Comparison of ENCODE assay signal across 19 cellular contexts in the genomic region with DNA sequence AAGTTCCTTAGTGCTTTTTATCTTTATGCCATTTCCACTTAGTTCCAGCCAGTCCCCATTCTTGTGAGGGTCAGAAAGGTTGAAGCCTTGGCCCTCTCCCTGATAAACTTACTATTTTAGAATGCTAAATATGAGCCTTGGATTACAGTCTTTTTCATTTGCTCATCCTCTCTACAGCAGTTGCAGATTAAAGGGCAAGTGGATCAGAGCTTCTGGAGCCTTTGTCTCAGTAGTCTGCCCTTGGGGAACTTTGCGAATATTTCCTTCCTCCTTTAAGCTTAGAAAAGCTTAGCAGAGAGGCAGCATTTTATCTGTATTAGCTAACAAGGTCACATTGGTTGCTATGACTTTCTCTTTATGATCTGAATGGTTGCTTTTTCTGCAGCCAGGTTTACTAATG. TPM values are rescaled to one million over a fixed set of nuclear protein-coding genes. Genes with fewer than 3 reads are reported as not detected.
A peak's percentile ranks its signal among the peaks of the same experiment; 100 is the strongest.
DNase-seq lines count a peak whose midpoint lies in the region; ATAC-seq, FAIRE-seq and TF ChIP-seq lines count a peak whose summit lies in the region.
"Had no signal": no experiment of that assay in that cellular context is flagged by ENCODE, and none has a peak within 500 bp of the region (broad histone marks: within the 10 kb centered on the region; RNA-seq: fewer than 3 reads in every experiment).

No MANE protein-coding gene starts in this region.

- peaks cover 16% of the 10 kb centered on the region for H3K79me1 ChIP-seq in mesendoderm (ENCODE audit: low read length)

- POLR2A ChIA-PET in K562 (lab: Yijun Ruan, JAX), result interaction anchor here (1.7 kb wide), 1 partner anchor 14 kb away, joined by 7 read pairs; no protein-coding TSS in a partner anchor

- 6 to 46% (median 31%) methylated on average over 1 of the region's 1 CpG for WGBS in heart left ventricle, 4 donors
- WGBS in K562 (ENCODE audit: insufficient coverage, low coverage, missing lambda C conversion rate), result 54% methylated on average over 1 of the region's 1 CpG
- WGBS in mesendoderm (ENCODE audit: extremely low coverage, insufficient coverage, low lambda C conversion rate), result no CpG with 5 or more reads among the region's 1 CpG
- 42 to 76% (median 50%) methylated on average over 1 of the region's 1 CpG for WGBS in spleen, 5 donors

- TF ChIP-seq POLR2A in heart left ventricle (IDR thresholded peaks at IDR 0.05), result no peak
- TF ChIP-seq POLR2A in K562 (conservative IDR thresholded peaks at IDR 0.05), result no peak
- no peak for TF ChIP-seq POLR2A in spleen (IDR thresholded peaks at IDR 0.05)

- H3K27me3 ChIP-seq in heart left ventricle (no peaks in the 10 kb centered on the region), K562 (ENCODE audit: control insufficient read depth in 2 of 2, insufficient read depth in 2 of 2, low read length in 2 of 2) (no peaks in the 10 kb centered on the region), mesendoderm (ENCODE audit: insufficient read depth, low read length, poor library complexity) (no peaks in the 10 kb centered on the region), spleen (replicated peaks in 1 of 7) (no peaks in the 10 kb centered on the region)

- no peaks in the 10 kb centered on the region for H4K20me1 ChIP-seq in K562 (replicated peaks; ENCODE audit: control insufficient read depth, insufficient read depth, low read length)

- H2AFZ ChIP-seq in K562 (ENCODE audit: low read depth, low read length), result no peak overlapping the region

- H3K27ac ChIP-seq in heart left ventricle (peak overlapping the region in 11 of 12 donors; percentile 31 to 79 (median 62)), K562 (ENCODE audit: extremely low read depth, low read depth, low read length) (peak overlapping the region; percentile 44; the same call in 1 of the 3 replicates), mesendoderm (ENCODE audit: low read depth, low read length) (peak overlapping the region; percentile 26), spleen (no peak overlapping the region)
- H3K27ac ChIP-seq: C4-2B, HL-60 had no signal

- intact Hi-C loops in heart left ventricle (cut with DNase I) (no loop called here), Right ventricle myocardium inferior (cut with DNase I) (no loop called here), K562 (cut with micrococcal nuclease) (no loop called here), spleen (cut with DNase I; ENCODE audit: low total_unique reads) (no loop called here)

- CTCF ChIA-PET in K562 (lab: Yijun Ruan, JAX; ENCODE audit: low intra/inter-chr PET ratio), result no interaction called here

- no peak overlapping the region for H2BK120ac ChIP-seq in mesendoderm (ENCODE audit: low read depth, low read length)

- DNase-seq in heart left ventricle (no peak), Right ventricle myocardium inferior (ENCODE audit: missing footprints) (no peak), K562 (ENCODE audit: extremely low read depth in 1 of 4, low spot score in 3 of 4) (no peak), mesendoderm (no peak), GM20000 (ENCODE audit: low spot score) (no peak), NCI-H345 treated with DMSO at 0.1 percent for 48 hours (lab: John Stamatoyannopoulos, UW; ENCODE audit: unreplicated experiment) (no peak), spleen (no peak)
- DNase-seq: 8988T, Caco-2, HCEC 1CT, KG1, NCI-H1048, NCI-H146, NCI-H2081 treated with DMSO at 0.1 percent for 48 hours, NCI-H526, PC-3 had no signal

- no peak overlapping the region for H2BK15ac ChIP-seq in mesendoderm (replicated peaks; ENCODE audit: low read depth)

- no peak overlapping the region for H3K56ac ChIP-seq in mesendoderm (ENCODE audit: low read length)

- TF ChIP-seq RAD21 in K562 (CRISPR knock-in tag; conservative IDR thresholded peaks at IDR 0.05 in 1 of 2, IDR thresholded peaks at IDR 0.05 in 1 of 2), result no peak

- H3K4me1 ChIP-seq in heart left ventricle, result peaks cover 0 to 53% (median 20%) of the 10 kb centered on the region in 12 donors
- peaks cover 11 to 20% of the 10 kb centered on the region in 2 experiments for H3K4me1 ChIP-seq in K562 (replicated peaks in 1 of 2; ENCODE audit: control insufficient read depth in 2 of 2, insufficient read depth in 2 of 2, low read length in 2 of 2)
- no peaks in the 10 kb centered on the region for H3K4me1 ChIP-seq in mesendoderm (ENCODE audit: control insufficient read depth, low read depth, low read length)
- peaks cover 0 to 14% (median 3%) of the 10 kb centered on the region in 6 donors for H3K4me1 ChIP-seq in spleen

- H3K9ac ChIP-seq in K562 (ENCODE audit: insufficient read depth in 1 of 2, low read depth in 2 of 2, low read length in 2 of 2), result no peak overlapping the region
- H3K9ac ChIP-seq in mesendoderm (ENCODE audit: low read length), result no peak overlapping the region

- H3K4me3 ChIP-seq in heart left ventricle (no peak overlapping the region), K562 (no peak overlapping the region), mesendoderm (ENCODE audit: low read length) (no peak overlapping the region), spleen (no peak overlapping the region)

- no peak overlapping the region for H3K4ac ChIP-seq in mesendoderm (ENCODE audit: low read depth, low read length)

- no peak overlapping the region for H4K8ac ChIP-seq in mesendoderm (ENCODE audit: low read depth, low read length)

- no peak overlapping the region for H2AK5ac ChIP-seq in mesendoderm (ENCODE audit: low read length)

- no peaks in the 10 kb centered on the region for H3K9me1 ChIP-seq in K562 (ENCODE audit: control insufficient read depth, insufficient read depth, low read length)

- TF ChIP-seq EP300 in K562 (IDR thresholded peaks at IDR 0.05; ENCODE audit: low read length), result no peak

- no peak for FAIRE-seq in K562 (lab: Jason Lieb, UNC)

- H3K36me3 ChIP-seq in heart left ventricle (peaks cover 0 to under 1% (median 0%) of the 10 kb centered on the region in 9 donors), K562 (ENCODE audit: control insufficient read depth, insufficient read depth, low read length) (no peaks in the 10 kb centered on the region; the same call in 2 of the 3 replicates), mesendoderm (ENCODE audit: control insufficient read depth, insufficient read depth, low read length) (no peaks in the 10 kb centered on the region), spleen (peaks cover 0 to 7% (median 0%) of the 10 kb centered on the region in 6 donors)

- peaks cover 0 to 8% (median 0%) of the 10 kb centered on the region in 12 donors for H3K9me3 ChIP-seq in heart left ventricle
- H3K9me3 ChIP-seq in K562 (replicated peaks; ENCODE audit: control insufficient read depth, insufficient read depth, low read depth, low read length), result peaks cover 8% of the 10 kb centered on the region; the same call in 1 of the 2 replicates
- H3K9me3 ChIP-seq in spleen, result peaks cover 0 to 14% (median 9%) of the 10 kb centered on the region in 8 donors

- TF ChIP-seq CTCF in heart left ventricle (IDR thresholded peaks at IDR 0.05), result no peak
- TF ChIP-seq CTCF in K562 (IDR thresholded peaks at IDR 0.05 in 2 of 3, conservative IDR thresholded peaks at IDR 0.05 in 1 of 3; ENCODE audit: insufficient read depth in 2 of 3, low read depth in 1 of 3, low read length in 3 of 3), result no peak
- TF ChIP-seq CTCF in GM20000 (IDR thresholded peaks at IDR 0.05; ENCODE audit: extremely low read depth, missing control alignments), result no peak
- TF ChIP-seq CTCF in spleen (IDR thresholded peaks at IDR 0.05 in 8 of 11, conservative IDR thresholded peaks at IDR 0.05 in 3 of 11), result no peak

- ATAC-seq in heart left ventricle, result no peak
- ATAC-seq in Right ventricle myocardium inferior, result no peak
- peak; percentile 43 for ATAC-seq in K562
- no peak for ATAC-seq in GM19328 (IDR thresholded peaks at IDR 0.05; ENCODE audit: unreplicated experiment)
- ATAC-seq: PC-3 had no signal

- in situ Hi-C loops in K562 (cut with MboI), result no loop called here

- H4K5ac ChIP-seq in mesendoderm (ENCODE audit: low read length), result no peak overlapping the region

- no peak overlapping the region for H3K4me2 ChIP-seq in K562 (ENCODE audit: insufficient read depth, low read length)
- H3K4me2 ChIP-seq in mesendoderm (ENCODE audit: low read length), result no peak overlapping the region

- H3K79me2 ChIP-seq in K562 (ENCODE audit: control insufficient read depth, insufficient read depth, low read length) (peaks cover 45% of the 10 kb centered on the region), mesendoderm (ENCODE audit: control insufficient read depth, insufficient read depth, low read length) (peaks cover 20% of the 10 kb centered on the region)

- H2BK5ac ChIP-seq in mesendoderm (ENCODE audit: low read length), result no peak overlapping the region

- no TSS peak for BruUV-seq in K562 (replicated peaks; lab: Mats Ljungman, UMichigan)

- H3K18ac ChIP-seq in mesendoderm (ENCODE audit: low read length), result no peak overlapping the region

- no peak overlapping the region for H3K23ac ChIP-seq in mesendoderm (ENCODE audit: low read length)

TF ChIP-seq in K562, 482 proteins besides CTCF, POLR2A, EP300 and RAD21 (continues in another document):
- 0 out of 4 replicates have a peak, but pooled peaks of 1 of the 2 experiments have one; percentile 5 for TF ChIP-seq MAZ (CRISPR knock-in tag; conservative IDR thresholded peaks at IDR 0.05 in 1 of 2, IDR thresholded peaks at IDR 0.05 in 1 of 2)
- no peak for TF ChIP-seq ELF4 (CRISPR knock-in tag; IDR thresholded peaks at IDR 0.05)

RNA-seq across cellular contexts. Expression of a gene that starts 11.5 kb away (rescaled TPM):
- total RNA-seq in heart left ventricle, result 10 to 100 TPM in 2 of 9 donors, 1 to 10 TPM in 7; 3.7 to 14.0 (median 8.7) TPM
- 1 to 10 TPM; 2.1 to 4.4 TPM for polyA plus RNA-seq in heart left ventricle
- total RNA-seq in Right ventricle myocardium inferior, result 4.5 TPM
- total RNA-seq in K562 (2011; cell fraction: chromatin; rRNA removed; ENCODE audit: low replicate concordance), result 9.8 and 34.0 TPM in 2 replicates
- total RNA-seq in K562 (2011; cell fraction: nucleolus; rRNA removed), result 3.2 and 5.9 TPM in 2 replicates
- 12.6 and 20.4 TPM in 2 replicates for total RNA-seq in K562 (2011; cell fraction: nucleoplasm; rRNA removed)
- total RNA-seq in K562 (2014; rRNA removed), result 0.95 and 1.9 TPM in 2 replicates
- 3.1 and 5.4 TPM in 2 replicates for total RNA-seq in K562 (2014; rRNA removed; fragmentation: Illumina TruSeq; extraction: Trizol)
- 3.4 and 4.2 TPM in 2 replicates for total RNA-seq in K562 (2015; rRNA removed; fragmentation: Illumina TruSeq; extraction: Trizol)
- 2.2 and 2.5 TPM in 2 replicates for total RNA-seq in K562 (2021)
- polyA plus RNA-seq in K562 (2011; rRNA removed), result 2.5 and 3.9 TPM in 2 replicates
- polyA plus RNA-seq in K562 (2011; cell fraction: cytosol; rRNA removed), result 0.12 and 0.49 TPM in 2 replicates
- polyA plus RNA-seq in K562 (2011; cell fraction: nucleus; rRNA removed), result 3.1 and 5.2 TPM in 2 replicates
- 1.1 and 2.0 TPM in 2 replicates for polyA plus RNA-seq in K562 (2012)
- polyA plus RNA-seq in K562 (2014; fragmentation: Illumina TruSeq; extraction: Trizol), result 1.8 and 2.1 TPM in 2 replicates
- 1 to 10 TPM; 1.1 to 2.1 TPM for polyA plus RNA-seq in K562 (2014; fragmentation: Nextera tagmentation; extraction: Ambion mirVana)
- polyA plus RNA-seq in K562 (2014; rRNA removed), result 1.1 and 1.3 TPM in 2 replicates
- polyA minus RNA-seq in K562 (2011; rRNA and poly(A)+ RNA removed), result 7.9 and 10.7 TPM in 2 replicates
- 0.91 and 1.8 TPM in 2 replicates for polyA minus RNA-seq in K562 (2011; cell fraction: cytosol; rRNA and poly(A)+ RNA removed)
- 9.8 and 17.7 TPM in 2 replicates for polyA minus RNA-seq in K562 (2011; cell fraction: nucleus; rRNA and poly(A)+ RNA removed)
- polyA plus RNA-seq in mesendoderm (2013, experiment 1 of 2), result 1.3 TPM
- 1.2 TPM for polyA plus RNA-seq in mesendoderm (2013, experiment 2 of 2)
- total RNA-seq in spleen, result 1 to 10 TPM; 3.0 to 5.8 (median 5.1) TPM
- under 1 TPM; 0.70 to 0.90 (median 0.74) TPM for polyA plus RNA-seq in spleen

Comparison
In these comparisons a context has a peak if more than half of its experiments do, and no peak if none do; other contexts are left out.
1. H3K27ac ChIP-seq: peak in heart left ventricle (11 of 12), K562 (single experiment) and mesendoderm (single experiment); none in spleen (0 of 8).